Comparison of ENCODE assay signal across 10 cellular contexts in genomic region chr7:2409745-2410414, GRCh38. TPM values are rescaled to one million over a fixed set of nuclear protein-coding genes. Genes with fewer than 3 reads are reported as not detected.
DNase-seq lines count a peak whose midpoint lies in the region; ATAC-seq, FAIRE-seq and TF ChIP-seq lines count a peak whose summit lies in the region.
"Had no signal": no experiment of that assay in that cellular context is flagged by ENCODE, and none has a peak within 500 bp of the region (broad histone marks: within the 10 kb centered on the region; RNA-seq: fewer than 3 reads in every experiment).

No MANE protein-coding gene starts in this region.

- no peaks in the 10 kb centered on the region for H3K9me3 Mint-ChIP-seq in naive thymus-derived CD4-positive, alpha-beta T cell

- H3K79me2 ChIP-seq in K562 (ENCODE audit: control insufficient read depth, insufficient read depth, low read length) = peaks cover 36% of the 10 kb centered on the region

- H3K4me2 ChIP-seq in BLaER1 treated with 17β-estradiol and CSF1 and Interleukin-3, amounts not matched to agents 10 nM and 100 nM = peak overlapping the region; percentile 73 to 93 (median 87)
- peak overlapping the region; percentile 65 for H3K4me2 ChIP-seq in K562 (ENCODE audit: insufficient read depth, low read length)

- TF ChIP-seq CTCF in K562 (IDR thresholded peaks at IDR 0.05 in 2 of 3, conservative IDR thresholded peaks at IDR 0.05 in 1 of 3; ENCODE audit: insufficient read depth in 2 of 3, low read depth in 1 of 3, low read length in 3 of 3) = no peak

- peak overlapping the region; percentile 40 for H2AFZ ChIP-seq in K562 (ENCODE audit: low read depth, low read length)

- TF ChIP-seq RAD21 in K562 (CRISPR knock-in tag; conservative IDR thresholded peaks at IDR 0.05 in 1 of 2, IDR thresholded peaks at IDR 0.05 in 1 of 2) = no peak

- peaks cover 46 to 79% (median 68%) of the 10 kb centered on the region in 7 donors for H3K4me1 Mint-ChIP-seq in naive thymus-derived CD4-positive, alpha-beta T cell

- H3K4me1 ChIP-seq in BLaER1 treated with 17β-estradiol and CSF1 and Interleukin-3, amounts not matched to agents 10 nM and 100 nM = peaks cover 78 to 94% (median 80%) of the 10 kb centered on the region in 10 experiments
- H3K4me1 ChIP-seq in HUES64 (ENCODE audit: insufficient read depth, low read length) (peaks cover 2% of the 10 kb centered on the region; the same call in 1 of the 2 replicates), K562 (replicated peaks in 1 of 2; ENCODE audit: control insufficient read depth in 2 of 2, insufficient read depth in 2 of 2, low read length in 2 of 2) (peaks cover 36 to 53% of the 10 kb centered on the region in 2 experiments)
- peaks cover 10 to 64% of the 10 kb centered on the region in 2 donors for H3K4me1 ChIP-seq in naive thymus-derived CD4-positive, alpha-beta T cell (ENCODE audit: control insufficient read depth in 2 of 2, insufficient read depth in 2 of 2, low read length in 2 of 2)

- H3K36me3 ChIP-seq in BLaER1 treated with 17β-estradiol and CSF1 and Interleukin-3, amounts not matched to agents 10 nM and 100 nM = peaks cover 0 to 23% (median 0%) of the 10 kb centered on the region in 11 experiments; a peak in 3 of 22 replicates
- H3K36me3 ChIP-seq in HUES64 (ENCODE audit: insufficient read depth, low read length) = no peaks in the 10 kb centered on the region
- no peaks in the 10 kb centered on the region; the same call in 2 of the 3 replicates for H3K36me3 ChIP-seq in K562 (ENCODE audit: control insufficient read depth, insufficient read depth, low read length)
- H3K36me3 ChIP-seq in naive thymus-derived CD4-positive, alpha-beta T cell (ENCODE audit: control insufficient read depth in 2 of 3, insufficient read depth in 3 of 3, low read length in 3 of 3) = no peaks in the 10 kb centered on the region
- H3K36me3 ChIP-seq: prostate gland had no signal

- ATAC-seq in K562 (peak; percentile 60), HG02870 (IDR thresholded peaks at IDR 0.05; ENCODE audit: unreplicated experiment) (no peak), GM19035 (IDR thresholded peaks at IDR 0.05; ENCODE audit: unreplicated experiment) (no peak), HG02623 (IDR thresholded peaks at IDR 0.05; ENCODE audit: unreplicated experiment) (no peak), GM18858 (IDR thresholded peaks at IDR 0.05; ENCODE audit: unreplicated experiment) (no peak)
- no peak for ATAC-seq in naive thymus-derived CD4-positive, alpha-beta T cell

- no peak for TF ChIP-seq EP300 in K562 (IDR thresholded peaks at IDR 0.05; ENCODE audit: low read length)

- POLR2A ChIA-PET in K562 (lab: Yijun Ruan, JAX) = interaction anchor here (0.7 kb wide), 1 partner anchor 170 kb away, joined by 3 read pairs; no protein-coding TSS in a partner anchor
- POLR2A ChIA-PET in naive thymus-derived CD4-positive, alpha-beta T cell (lab: Charles Lee) = no interaction called here

- H3K27ac Mint-ChIP-seq in naive thymus-derived CD4-positive, alpha-beta T cell = peak overlapping the region in 8 of 9 donors; percentile 35 to 85 (median 60)

- H3K9me3 ChIP-seq in BLaER1 treated with 17β-estradiol and CSF1 and Interleukin-3, amounts not matched to agents 10 nM and 100 nM (replicated peaks in 1 of 11) = no peaks in the 10 kb centered on the region
- H3K9me3 ChIP-seq in HUES64 (ENCODE audit: insufficient read depth, low read depth, low read length) = no peaks in the 10 kb centered on the region
- H3K9me3 ChIP-seq in K562 (replicated peaks; ENCODE audit: control insufficient read depth, insufficient read depth, low read depth, low read length) = no peaks in the 10 kb centered on the region
- no peaks in the 10 kb centered on the region for H3K9me3 ChIP-seq in naive thymus-derived CD4-positive, alpha-beta T cell (ENCODE audit: control insufficient read depth in 2 of 3, low read length in 3 of 3)
- H3K9me3 ChIP-seq: prostate gland had no signal

- TF ChIP-seq POLR2A in K562 (conservative IDR thresholded peaks at IDR 0.05) = no peak

- intact Hi-C loops in K562 (cut with micrococcal nuclease) = no loop called here
- intact Hi-C loops in naive thymus-derived CD4-positive, alpha-beta T cell (cut with micrococcal nuclease) = loop anchor here (5.0 kb wide), 3 partner anchors 112 to 838 kb away; partner anchors contain the start of genes MAD1L1 (in 1 of the 2) and PSMG3 (in 1 of the 2)

- 92% methylated on average over 15 of the region's 15 CpGs for WGBS in HUES64
- WGBS in K562 (ENCODE audit: insufficient coverage, low coverage, missing lambda C conversion rate) = 6% methylated on average over 15 of the region's 15 CpGs

- in situ Hi-C loops in K562 (cut with MboI) = no loop called here

- no peaks in the 10 kb centered on the region for H3K9me1 ChIP-seq in K562 (ENCODE audit: control insufficient read depth, insufficient read depth, low read length)

- peak overlapping the region; percentile 20 to 65 (median 59); a peak in 18 of 22 replicates for H3K9ac ChIP-seq in BLaER1 treated with 17β-estradiol and CSF1 and Interleukin-3, amounts not matched to agents 10 nM and 100 nM
- H3K9ac ChIP-seq in HUES64 (ENCODE audit: low read depth, low read length) (0 out of 2 replicates have a peak overlapping the region, but pooled peaks have one; percentile 4), K562 (ENCODE audit: insufficient read depth in 1 of 2, low read depth in 2 of 2, low read length in 2 of 2) (peak overlapping the region in 1 of 2 experiments; percentile 14; a peak in 1 of 4 replicates)

- no peaks in the 10 kb centered on the region for H3K27me3 Mint-ChIP-seq in naive thymus-derived CD4-positive, alpha-beta T cell

- peak overlapping the region in 10 of 11 experiments; percentile 0 to 64 (median 52); a peak in 18 of 22 replicates for H3K27ac ChIP-seq in BLaER1 treated with 17β-estradiol and CSF1 and Interleukin-3, amounts not matched to agents 10 nM and 100 nM
- H3K27ac ChIP-seq in HUES64 (ENCODE audit: low read depth, low read length) (no peak overlapping the region), K562 (ENCODE audit: extremely low read depth, low read depth, low read length) (peak overlapping the region; percentile 44; the same call in 2 of the 3 replicates)
- no peak overlapping the region for H3K27ac ChIP-seq in naive thymus-derived CD4-positive, alpha-beta T cell (ENCODE audit: low read depth, low read length)

- DNase-seq in K562 (ENCODE audit: extremely low read depth in 1 of 4, low spot score in 3 of 4) = peak in 1 of 4 experiments; percentile 65
- DNase-seq in naive thymus-derived CD4-positive, alpha-beta T cell = no peak
- DNase-seq: activated effector memory CD4-positive, alpha-beta T cell treated with anti-CD3 and anti-CD28 coated beads, Interleukin-2, amount 50 U/mL, for 16 hours had no signal

- H3K4me3 ChIP-seq in BLaER1 treated with 17β-estradiol and CSF1 and Interleukin-3, amounts not matched to agents 10 nM and 100 nM = no peak overlapping the region
- H3K4me3 ChIP-seq in HUES64 (ENCODE audit: low read length) (no peak overlapping the region), K562 (no peak overlapping the region)
- no peak overlapping the region for H3K4me3 ChIP-seq in naive thymus-derived CD4-positive, alpha-beta T cell (ENCODE audit: low read length)
- H3K4me3 ChIP-seq: prostate gland had no signal

- FAIRE-seq in K562 (lab: Jason Lieb, UNC) = peak; percentile 68

- H3K4me3 Mint-ChIP-seq in naive thymus-derived CD4-positive, alpha-beta T cell = peak overlapping the region in 8 of 10 donors; percentile 10 to 66 (median 36)

- H3K36me3 Mint-ChIP-seq in naive thymus-derived CD4-positive, alpha-beta T cell = peaks cover 0 to 29% (median 3%) of the 10 kb centered on the region in 5 donors

- H4K20me1 ChIP-seq in BLaER1 treated with 17β-estradiol and CSF1 and Interleukin-3, amounts not matched to agents 10 nM and 100 nM = peaks cover 30 to 74% (median 46%) of the 10 kb centered on the region in 11 experiments; a peak in 19 of 22 replicates
- no peaks in the 10 kb centered on the region; the same call in 1 of the 2 replicates for H4K20me1 ChIP-seq in K562 (replicated peaks; ENCODE audit: control insufficient read depth, insufficient read depth, low read length)

- BruUV-seq in K562 (replicated peaks; lab: Mats Ljungman, UMichigan) = no TSS peak

- no peaks in the 10 kb centered on the region for H3K27me3 ChIP-seq in BLaER1 treated with 17β-estradiol and CSF1 and Interleukin-3, amounts not matched to agents 10 nM and 100 nM
- no peaks in the 10 kb centered on the region for H3K27me3 ChIP-seq in HUES64 (ENCODE audit: insufficient read depth, low read length)
- H3K27me3 ChIP-seq in K562 (ENCODE audit: control insufficient read depth in 2 of 2, insufficient read depth in 2 of 2, low read length in 2 of 2) = no peaks in the 10 kb centered on the region
- no peaks in the 10 kb centered on the region for H3K27me3 ChIP-seq in naive thymus-derived CD4-positive, alpha-beta T cell (ENCODE audit: control insufficient read depth in 2 of 2, insufficient read depth in 2 of 2, low read length in 2 of 2)

- CTCF ChIA-PET in K562 (lab: Yijun Ruan, JAX; ENCODE audit: low intra/inter-chr PET ratio) = interaction anchor here (0.6 kb wide), 1 partner anchor 40 kb away, joined by 4 read pairs; no protein-coding TSS in a partner anchor
- CTCF ChIA-PET in naive thymus-derived CD4-positive, alpha-beta T cell (lab: Charles Lee) = no interaction called here

RNA-seq across cellular contexts. Expression of gene CHST12, which starts 6.5 kb away (rescaled TPM):
- 9.6 TPM for polyA plus RNA-seq in HUES64 (2013, experiment 1 of 2)
- polyA plus RNA-seq in HUES64 (2013, experiment 2 of 2) = 8.4 TPM
- total RNA-seq in K562 (2011; cell fraction: chromatin; rRNA removed; ENCODE audit: low replicate concordance) = 5.2 and 11.8 TPM in 2 replicates
- 6.2 and 7.2 TPM in 2 replicates for total RNA-seq in K562 (2011; cell fraction: nucleolus; rRNA removed)
- 5.4 and 5.7 TPM in 2 replicates for total RNA-seq in K562 (2011; cell fraction: nucleoplasm; rRNA removed)
- total RNA-seq in K562 (2014; rRNA removed) (8.2 and 8.9 TPM in 2 replicates), K562 (2014; rRNA removed; fragmentation: Illumina TruSeq; extraction: Trizol) (0.84 and 1.1 TPM in 2 replicates), K562 (2015; rRNA removed; fragmentation: Illumina TruSeq; extraction: Trizol) (4.0 and 4.2 TPM in 2 replicates), K562 (2021) (17.3 and 19.8 TPM in 2 replicates)
- polyA plus RNA-seq in K562 (2011; rRNA removed) (3.6 and 6.8 TPM in 2 replicates), K562 (2014; fragmentation: Illumina TruSeq; extraction: Trizol) (2.1 and 5.7 TPM in 2 replicates), K562 (2014; fragmentation: Nextera tagmentation; extraction: Ambion mirVana) (under 1 TPM; 0.18 to 0.24 TPM), K562 (2014; rRNA removed) (10.3 and 10.6 TPM in 2 replicates)
- polyA plus RNA-seq in K562 (2011; cell fraction: cytosol; rRNA removed) = 10.4 and 21.4 TPM in 2 replicates
- polyA plus RNA-seq in K562 (2011; cell fraction: nucleus; rRNA removed) = 5.1 and 6.2 TPM in 2 replicates
- polyA plus RNA-seq in K562 (2012) = 10.2 and 24.4 TPM in 2 replicates
- 1.3 and 1.8 TPM in 2 replicates for polyA minus RNA-seq in K562 (2011; rRNA and poly(A)+ RNA removed)
- 6.8 and 9.4 TPM in 2 replicates for polyA minus RNA-seq in K562 (2011; cell fraction: cytosol; rRNA and poly(A)+ RNA removed)
- polyA minus RNA-seq in K562 (2011; cell fraction: nucleus; rRNA and poly(A)+ RNA removed) = 1.6 and 2.2 TPM in 2 replicates
- total RNA-seq in naive thymus-derived CD4-positive, alpha-beta T cell = 10 to 100 TPM; 13.3 to 41.6 (median 24.3) TPM
- polyA plus RNA-seq in naive thymus-derived CD4-positive, alpha-beta T cell = 10 to 100 TPM in 1 of 2 donors, 1 to 10 TPM in 1; 8.1 to 16.8 TPM

RNA-seq across cellular contexts. Expression of gene EIF3B, which starts 55.3 kb away (rescaled TPM):
- polyA plus RNA-seq in HUES64 (2013, experiment 1 of 2) = 220 TPM
- 196 TPM for polyA plus RNA-seq in HUES64 (2013, experiment 2 of 2)
- total RNA-seq in K562 (2011; cell fraction: chromatin; rRNA removed; ENCODE audit: low replicate concordance) = 583 and 880 TPM in 2 replicates
- total RNA-seq in K562 (2011; cell fraction: nucleolus; rRNA removed) = 353 and 358 TPM in 2 replicates
- 465 and 579 TPM in 2 replicates for total RNA-seq in K562 (2011; cell fraction: nucleoplasm; rRNA removed)
- total RNA-seq in K562 (2014; rRNA removed) (334 and 358 TPM in 2 replicates), K562 (2014; rRNA removed; fragmentation: Illumina TruSeq; extraction: Trizol) (357 and 410 TPM in 2 replicates), K562 (2015; rRNA removed; fragmentation: Illumina TruSeq; extraction: Trizol) (407 and 420 TPM in 2 replicates), K562 (2021) (387 and 416 TPM in 2 replicates)
- polyA plus RNA-seq in K562 (2011; rRNA removed) (216 and 279 TPM in 2 replicates), K562 (2014; fragmentation: Illumina TruSeq; extraction: Trizol) (494 and 496 TPM in 2 replicates), K562 (2014; fragmentation: Nextera tagmentation; extraction: Ambion mirVana) (10 to 100 TPM; 25.9 to 57.6 TPM), K562 (2014; rRNA removed) (263 and 278 TPM in 2 replicates)
- 139 and 199 TPM in 2 replicates for polyA plus RNA-seq in K562 (2011; cell fraction: cytosol; rRNA removed)
- polyA plus RNA-seq in K562 (2011; cell fraction: nucleus; rRNA removed) = 409 and 424 TPM in 2 replicates
- 202 and 329 TPM in 2 replicates for polyA plus RNA-seq in K562 (2012)
- polyA minus RNA-seq in K562 (2011; rRNA and poly(A)+ RNA removed) = 295 and 299 TPM in 2 replicates
- polyA minus RNA-seq in K562 (2011; cell fraction: cytosol; rRNA and poly(A)+ RNA removed) = 126 and 190 TPM in 2 replicates
- polyA minus RNA-seq in K562 (2011; cell fraction: nucleus; rRNA and poly(A)+ RNA removed) = 97.9 and 165 TPM in 2 replicates
- 100 to 1,000 TPM; 127 to 189 (median 158) TPM for total RNA-seq in naive thymus-derived CD4-positive, alpha-beta T cell
- 100 to 1,000 TPM in 1 of 2 donors, 10 to 100 TPM in 1; 78.0 to 157 TPM for polyA plus RNA-seq in naive thymus-derived CD4-positive, alpha-beta T cell

Comparison
In these comparisons a context has a peak if more than half of its experiments do, and no peak if none do; other contexts are left out.
1. H3K27ac ChIP-seq: peak in BLaER1 treated with 17β-estradiol and CSF1 and Interleukin-3, amounts not matched to agents 10 nM and 100 nM (10 of 11) and K562 (single experiment); none in HUES64 (single experiment) and naive thymus-derived CD4-positive, alpha-beta T cell (single experiment).